Comparison of ENCODE assay signal across 8 cellular contexts in the genomic region with DNA sequence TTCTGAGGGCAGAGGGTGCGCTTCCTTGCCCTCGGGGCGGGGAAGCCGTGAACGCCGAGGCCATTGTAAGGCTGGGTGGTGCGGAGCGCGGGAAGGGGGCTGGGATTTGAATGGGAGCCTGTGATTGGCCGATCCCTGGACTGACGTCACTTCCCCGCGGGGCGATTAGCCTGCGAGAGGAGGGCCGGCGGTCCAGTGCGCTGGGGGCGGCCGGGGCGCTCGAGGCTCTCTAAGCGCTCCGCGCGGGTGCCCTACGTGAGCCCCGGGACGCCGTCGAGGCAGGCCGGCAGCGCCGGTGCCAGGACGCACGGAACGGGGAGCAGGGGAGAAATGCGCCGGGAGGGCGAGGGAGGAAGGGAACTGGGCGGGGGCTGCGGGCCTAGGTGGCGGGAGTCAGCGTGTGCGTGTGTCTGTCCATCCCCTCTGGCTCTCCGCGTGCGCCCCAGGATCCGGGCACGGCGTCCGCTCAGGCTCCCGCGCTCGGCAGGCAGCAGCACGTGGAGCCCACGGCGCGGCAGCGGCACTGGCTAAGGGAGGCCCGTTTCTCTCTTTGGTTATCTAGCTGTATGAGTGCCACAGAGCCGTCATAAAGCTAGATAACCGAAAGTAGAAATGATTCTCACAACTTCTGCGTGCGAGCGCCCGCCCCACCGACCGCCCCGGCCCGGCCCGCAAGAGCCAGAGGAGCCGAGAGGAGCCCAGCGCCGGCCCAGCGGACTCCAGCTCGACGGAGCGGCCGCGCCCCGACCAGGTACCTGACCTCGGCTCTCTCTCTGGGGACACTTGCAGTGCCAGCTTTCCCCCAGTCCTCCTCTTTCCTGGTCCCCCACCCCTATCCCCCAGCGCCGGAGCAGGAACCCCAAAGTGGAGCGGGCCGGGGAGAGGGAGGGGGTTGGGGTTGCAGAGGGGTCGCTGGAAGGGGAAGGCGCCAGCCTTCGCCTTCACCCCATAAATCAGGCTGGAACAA. TPM values are rescaled to one million over a fixed set of nuclear protein-coding genes. Genes with fewer than 3 reads are reported as not detected.
DNase-seq lines count a peak whose midpoint lies in the region; ATAC-seq and TF ChIP-seq lines count a peak whose summit lies in the region.

No MANE protein-coding gene starts in this region.

- WGBS in heart right ventricle, 2 donors = 1 to 3% methylated on average over 88 to 90 of the region's 90 CpGs

- H3K9me3 ChIP-seq in heart right ventricle (no peaks in the 10 kb centered on the region), thoracic aorta (no peaks in the 10 kb centered on the region)

- H3K4me3 ChIP-seq in heart right ventricle (peak overlapping the region in 7 of 10 donors; percentile 5 to 34 (median 8)), thoracic aorta (peak overlapping the region; percentile 26)

- H3K4me1 ChIP-seq in heart right ventricle (peaks cover 0 to 41% (median 18%) of the 10 kb centered on the region in 9 donors), thoracic aorta (ENCODE audit: control insufficient read depth in 1 of 2, low read depth in 2 of 2) (peaks cover 5 to 28% of the 10 kb centered on the region in 2 donors)

- TF ChIP-seq CTCF in heart right ventricle (IDR thresholded peaks at IDR 0.05) (no peak), RWPE1 (conservative IDR thresholded peaks at IDR 0.05; ENCODE audit: low read depth) (no peak), thoracic aorta (IDR thresholded peaks at IDR 0.05) (no peak)

- POLR2A ChIA-PET in RWPE1 (lab: Yijun Ruan, JAX; ENCODE audit: low non-redundant PET) = interaction anchor here (1.5 kb wide), 1 partner anchor 10 kb away, joined by 10 read pairs; no protein-coding TSS in a partner anchor

- H3K27me3 ChIP-seq in heart right ventricle (peaks cover 74 to 100% (median 100%) of the 10 kb centered on the region in 7 donors), thoracic aorta (replicated peaks; ENCODE audit: insufficient read depth) (peaks cover 40% of the 10 kb centered on the region)

- peak in 1 of 8 donors; percentile 26 for ATAC-seq in heart right ventricle
- ATAC-seq in thoracic aorta (ENCODE audit: insufficient number of reproducible peaks, low FRiP score, low read depth) = no peak
- ATAC-seq in GM19467 (IDR thresholded peaks at IDR 0.05; ENCODE audit: unreplicated experiment) = no peak
- ATAC-seq in HG03342 (IDR thresholded peaks at IDR 0.05; ENCODE audit: unreplicated experiment) = no peak

- intact Hi-C loops in heart right ventricle (cut with DNase I) (loop anchor here in 2 of 10 donors (5.0 kb wide), 2 partner anchors 35 to 40 kb away; no protein-coding TSS in a partner anchor), cardiac septum (cut with DNase I) (no loop called here), head of caudate nucleus (cut with DNase I) (no loop called here)

- H3K36me3 ChIP-seq in heart right ventricle (no peaks in the 10 kb centered on the region), thoracic aorta (no peaks in the 10 kb centered on the region)

- CTCF ChIA-PET in RWPE1 (lab: Yijun Ruan, JAX) = interaction anchor here (3.7 kb wide), 1 partner anchor 9 kb away, joined by 28 read pairs; no protein-coding TSS in a partner anchor

- DNase-seq in heart right ventricle (no peak), cardiac septum (ENCODE audit: low spot score) (no peak), RWPE1 (ENCODE audit: low spot score) (peak; percentile 93), head of caudate nucleus (peak; percentile 60 to 92 (median 84)), thoracic aorta (ENCODE audit: low spot score) (no peak), mucosa of gallbladder (ENCODE audit: low spot score) (no peak)

- H3K27ac ChIP-seq in heart right ventricle = no peak overlapping the region
- H3K27ac ChIP-seq in RWPE1 = no peak overlapping the region
- no peak overlapping the region for H3K27ac ChIP-seq in thoracic aorta

RNA-seq across cellular contexts. Expression of gene POLG, which starts 33.1 kb away (rescaled TPM):
- 10 to 100 TPM; 31.1 to 52.5 (median 34.0) TPM for total RNA-seq in heart right ventricle
- polyA plus RNA-seq in heart right ventricle = 10 to 100 TPM; 33.9 to 45.1 TPM
- total RNA-seq in cardiac septum = 49.4 TPM
- total RNA-seq in thoracic aorta = 10 to 100 TPM; 89.2 to 89.8 TPM
- total RNA-seq in mucosa of gallbladder = 56.2 TPM

Comparison
In these comparisons a context has a peak if more than half of its experiments do, and no peak if none do; other contexts are left out.
1. DNase-seq: peak in RWPE1 (single experiment) and head of caudate nucleus (42 of 42); none in heart right ventricle (0 of 2), cardiac septum (single experiment), thoracic aorta (single experiment) and mucosa of gallbladder (single experiment).